ENCODE assay signal across 9 cellular contexts in genomic region chr7:116786791-116787443, GRCh38.
DNase-seq lines count a peak whose midpoint lies in the region; ATAC-seq and TF ChIP-seq lines count a peak whose summit lies in the region.
"Had no signal": no experiment of that assay in that cellular context is flagged by ENCODE, and none has a peak within 500 bp of the region (broad histone marks: within the 10 kb centered on the region; RNA-seq: fewer than 3 reads in every experiment).

No MANE protein-coding gene starts in this region.

- H3K36me3 ChIP-seq in right lobe of liver (no peaks in the 10 kb centered on the region), testis (ENCODE audit: low read depth, missing control alignments) (no peaks in the 10 kb centered on the region)

- H3K27ac Mint-ChIP-seq in activated CD8-positive, alpha-beta T cell treated with anti-CD3 and anti-CD28 coated beads, Interleukin-2, amount 10 ng/mL, durations not matched to agents 7 days and 5 days = no peak overlapping the region
- H3K27ac Mint-ChIP-seq: activated naive CD4-positive, alpha-beta T cell treated with anti-CD3 and anti-CD28 coated beads, Interleukin-2, amount 50 U/mL, for 24 hours had no signal

- H3K4me1 ChIP-seq in right lobe of liver (peaks cover 0 to 55% (median 6%) of the 10 kb centered on the region in 4 donors), testis (no peaks in the 10 kb centered on the region)

- no peaks in the 10 kb centered on the region for H3K36me3 Mint-ChIP-seq in activated CD8-positive, alpha-beta T cell treated with anti-CD3 and anti-CD28 coated beads, Interleukin-2, amount 10 ng/mL, durations not matched to agents 7 days and 5 days (ENCODE audit: low read depth)
- H3K36me3 Mint-ChIP-seq: activated naive CD4-positive, alpha-beta T cell treated with anti-CD3 and anti-CD28 coated beads, Interleukin-2, amount 50 U/mL, for 24 hours had no signal

- H3K9me3 Mint-ChIP-seq in activated CD8-positive, alpha-beta T cell treated with anti-CD3 and anti-CD28 coated beads, Interleukin-2, amount 10 ng/mL, durations not matched to agents 7 days and 5 days (ENCODE audit: insufficient read depth) = no peaks in the 10 kb centered on the region
- H3K9me3 Mint-ChIP-seq: activated naive CD4-positive, alpha-beta T cell treated with anti-CD3 and anti-CD28 coated beads, Interleukin-2, amount 50 U/mL, for 24 hours had no signal

- peak; percentile 26 for DNase-seq in activated CD4-positive, alpha-beta T cell treated with anti-CD3 and anti-CD28 coated beads for 48 hours
- DNase-seq in activated CD4-positive, alpha-beta T cell treated with anti-CD3 and anti-CD28 coated beads, Interleukin-2, amount 50 U/mL, for 4 hours = no peak
- DNase-seq in activated CD8-positive, alpha-beta T cell treated with anti-CD3 and anti-CD28 coated beads, Interleukin-2, amount 10 ng/mL, durations not matched to agents 7 days and 5 days = peak; percentile 21
- DNase-seq in right lobe of liver (no peak), testis (no peak)
- no peak for DNase-seq in activated CD8-positive, alpha-beta memory T cell treated with anti-CD3 and anti-CD28 coated beads for 24 hours

- WGBS in right lobe of liver (ENCODE audit: insufficient coverage, low coverage, low lambda C conversion rate, missing lambda C conversion rate) = 34% methylated on average over 2 of the region's 2 CpGs
- 54 to 74% methylated on average over 2 of the region's 2 CpGs for WGBS in testis, 2 donors

- no peaks in the 10 kb centered on the region for H3K9me3 ChIP-seq in right lobe of liver
- no peaks in the 10 kb centered on the region for H3K9me3 ChIP-seq in testis

- peaks cover 11% of the 10 kb centered on the region for H3K27me3 Mint-ChIP-seq in activated CD8-positive, alpha-beta T cell treated with anti-CD3 and anti-CD28 coated beads, Interleukin-2, amount 10 ng/mL, durations not matched to agents 7 days and 5 days (ENCODE audit: low read depth)
- H3K27me3 Mint-ChIP-seq: activated naive CD4-positive, alpha-beta T cell treated with anti-CD3 and anti-CD28 coated beads, Interleukin-2, amount 50 U/mL, for 24 hours had no signal

- H3K27ac ChIP-seq in right lobe of liver (peak overlapping the region; percentile 12 to 79 (median 78)), testis (no peak overlapping the region)

- no peak overlapping the region for H3K4me3 Mint-ChIP-seq in activated CD8-positive, alpha-beta T cell treated with anti-CD3 and anti-CD28 coated beads, Interleukin-2, amount 10 ng/mL, durations not matched to agents 7 days and 5 days
- H3K4me3 Mint-ChIP-seq: activated naive CD4-positive, alpha-beta T cell treated with anti-CD3 and anti-CD28 coated beads, Interleukin-2, amount 50 U/mL, for 24 hours had no signal

- intact Hi-C loops in right lobe of liver (cut with DNase I) = no loop called here
- intact Hi-C loops in testis (cut with DNase I; ENCODE audit: low total_unique reads) = no loop called here

- H3K27me3 ChIP-seq in right lobe of liver = no peaks in the 10 kb centered on the region
- H3K27me3 ChIP-seq in testis = no peaks in the 10 kb centered on the region

- POLR2A ChIA-PET in activated CD8-positive, alpha-beta T cell treated with anti-CD3 and anti-CD28 coated beads, Interleukin-2, amount 10 ng/mL, durations not matched to agents 7 days and 5 days (lab: Charles Lee) = no interaction called here

- no peak overlapping the region for H3K4me3 ChIP-seq in right lobe of liver
- no peak overlapping the region for H3K4me3 ChIP-seq in testis

- CTCF ChIA-PET in activated CD8-positive, alpha-beta T cell treated with anti-CD3 and anti-CD28 coated beads, Interleukin-2, amount 10 ng/mL, durations not matched to agents 7 days and 5 days (lab: Charles Lee) = interaction anchor here (0.7 to 1.8 kb wide), 6 partner anchors 15 to 195 kb away, joined by 3 to 20 read pairs (median 4); partner anchors contain the start of gene MET

- H3K4me1 Mint-ChIP-seq in activated CD8-positive, alpha-beta T cell treated with anti-CD3 and anti-CD28 coated beads, Interleukin-2, amount 10 ng/mL, durations not matched to agents 7 days and 5 days (ENCODE audit: low read depth) = no peaks in the 10 kb centered on the region
- H3K4me1 Mint-ChIP-seq: activated naive CD4-positive, alpha-beta T cell treated with anti-CD3 and anti-CD28 coated beads, Interleukin-2, amount 50 U/mL, for 24 hours had no signal

- TF ChIP-seq CTCF in right lobe of liver (IDR thresholded peaks at IDR 0.05) (peak; percentile 25 to 43 (median 34)), testis (IDR thresholded peaks at IDR 0.05) (no peak)

- TF ChIP-seq POLR2A in right lobe of liver (IDR thresholded peaks at IDR 0.05) (no peak), testis (IDR thresholded peaks at IDR 0.05) (no peak)

- peak; percentile 99 for ATAC-seq in GM21423 (IDR thresholded peaks at IDR 0.05; ENCODE audit: unreplicated experiment)
- peak; percentile 100 for ATAC-seq in HG03469 (IDR thresholded peaks at IDR 0.05; ENCODE audit: unreplicated experiment)
- ATAC-seq in activated CD8-positive, alpha-beta T cell treated with anti-CD3 and anti-CD28 coated beads, Interleukin-2, amount 10 ng/mL, durations not matched to agents 7 days and 5 days = no peak
- peak; percentile 50 to 67 (median 65) for ATAC-seq in right lobe of liver

Comparison
In these comparisons a context has a peak if more than half of its experiments do, and no peak if none do; other contexts are left out.
1. DNase-seq: peak in activated CD4-positive, alpha-beta T cell treated with anti-CD3 and anti-CD28 coated beads for 48 hours (single experiment) and activated CD8-positive, alpha-beta T cell treated with anti-CD3 and anti-CD28 coated beads, Interleukin-2, amount 10 ng/mL, durations not matched to agents 7 days and 5 days (single experiment); none in activated CD4-positive, alpha-beta T cell treated with anti-CD3 and anti-CD28 coated beads, Interleukin-2, amount 50 U/mL, for 4 hours (0 of 2), right lobe of liver (0 of 3), activated CD8-positive, alpha-beta memory T cell treated with anti-CD3 and anti-CD28 coated beads for 24 hours (single experiment) and testis (single experiment).
2. H3K27ac ChIP-seq: peak in right lobe of liver (3 of 3); none in testis (0 of 2).
3. CTCF ChIP-seq: peak in right lobe of liver (4 of 4); none in testis (0 of 3).